In the genomic region with DNA sequence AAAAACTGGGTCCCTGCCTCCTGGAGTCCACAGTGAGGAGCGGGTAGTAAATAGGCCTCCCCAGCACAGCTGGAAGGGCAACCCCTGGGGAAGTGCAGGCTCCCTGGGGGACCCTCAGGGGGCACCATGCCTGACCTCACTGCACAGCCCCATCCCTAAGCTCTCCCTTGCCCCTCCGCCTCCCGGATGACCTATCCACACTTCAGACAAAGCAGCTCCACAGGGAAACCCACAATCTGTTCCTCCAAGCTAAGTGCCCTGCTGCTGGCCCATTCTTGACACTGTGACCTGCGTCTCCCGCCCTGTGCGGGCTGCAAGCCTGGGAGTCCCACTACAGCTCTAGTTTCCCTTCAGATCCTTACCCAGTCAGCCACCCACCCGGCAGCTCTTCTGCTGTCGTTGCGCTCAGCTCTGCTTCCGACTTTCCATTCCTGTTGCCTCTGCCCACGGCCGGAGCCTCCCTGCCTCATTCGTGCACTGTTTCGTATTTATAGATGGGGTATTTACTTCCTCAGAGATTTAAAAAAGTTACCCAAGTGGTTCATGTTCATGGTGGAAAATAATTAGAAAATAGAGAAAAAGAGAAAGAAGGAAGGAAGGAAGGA, we compare ENCODE assay signal across 16 cellular contexts.
"Had no signal": no experiment of that assay in that cellular context is flagged by ENCODE, and none has a peak within 500 bp of the region (broad histone marks: within the 10 kb centered on the region; RNA-seq: fewer than 3 reads in every experiment).

No MANE protein-coding gene starts in this region.

- H3K4me2 ChIP-seq: hepatocyte had no signal

- H3K27ac ChIP-seq: hepatocyte, left lung, pancreas, sigmoid colon, WERI-Rb-1 had no signal

- H2AFZ ChIP-seq: hepatocyte had no signal

- H3K4me1 Mint-ChIP-seq: activated naive CD4-positive, alpha-beta T cell treated with anti-CD3 and anti-CD28 coated beads, Interleukin-2, amount 50 U/mL, for 24 hours; stimulated activated memory B cell treated with anti-CD40 and anti-IgM and Interleukin-4, amounts not matched to agents 10 μg/mL and 1 μg/mL and 100 μg/mL, for 72 hours had no signal

- H3K4me1 ChIP-seq: left lung had no signal

- H3K36me3 Mint-ChIP-seq: activated naive CD4-positive, alpha-beta T cell treated with anti-CD3 and anti-CD28 coated beads, Interleukin-2, amount 50 U/mL, for 24 hours; stimulated activated memory B cell treated with anti-CD40 and anti-IgM and Interleukin-4, amounts not matched to agents 10 μg/mL and 1 μg/mL and 100 μg/mL, for 72 hours had no signal

- H3K4me3 Mint-ChIP-seq: activated naive CD4-positive, alpha-beta T cell treated with anti-CD3 and anti-CD28 coated beads, Interleukin-2, amount 50 U/mL, for 24 hours; effector memory CD8-positive, alpha-beta T cell; stimulated activated memory B cell treated with anti-CD40 and anti-IgM and Interleukin-4, amounts not matched to agents 10 μg/mL and 1 μg/mL and 100 μg/mL, for 72 hours had no signal

- H3K4me3 ChIP-seq: hepatocyte, left lung, pancreas, sigmoid colon had no signal

- H3K27ac Mint-ChIP-seq: activated naive CD4-positive, alpha-beta T cell treated with anti-CD3 and anti-CD28 coated beads, Interleukin-2, amount 50 U/mL, for 24 hours; effector memory CD8-positive, alpha-beta T cell; stimulated activated memory B cell treated with anti-CD40 and anti-IgM and Interleukin-4, amounts not matched to agents 10 μg/mL and 1 μg/mL and 100 μg/mL, for 72 hours had no signal

- DNase-seq: activated CD4-positive, alpha-beta T cell treated with anti-CD3 and anti-CD28 coated beads, Interleukin-2, amount 50 U/mL, for 4 hours; activated gamma-delta T cell; dermis blood vessel endothelial cell; effector memory CD8-positive, alpha-beta T cell; foreskin fibroblast; left lung; mammary epithelial cell; pancreas; sigmoid colon; stimulated activated CD4-positive, alpha-beta T cell treated with anti-CD3 and anti-CD28 coated beads, Interleukin-4, amount 100 ng/mL, for 24 hours; SW 1271; T-helper 2 cell; WERI-Rb-1 had no signal

- H3K9me3 ChIP-seq: left lung, pancreas, sigmoid colon had no signal

- H3K36me3 ChIP-seq: left lung, pancreas, sigmoid colon had no signal

- H3K9me3 Mint-ChIP-seq: activated naive CD4-positive, alpha-beta T cell treated with anti-CD3 and anti-CD28 coated beads, Interleukin-2, amount 50 U/mL, for 24 hours; effector memory CD8-positive, alpha-beta T cell; stimulated activated memory B cell treated with anti-CD40 and anti-IgM and Interleukin-4, amounts not matched to agents 10 μg/mL and 1 μg/mL and 100 μg/mL, for 72 hours had no signal

- ATAC-seq: effector memory CD8-positive, alpha-beta T cell; left lung; pancreas; stimulated activated memory B cell treated with anti-CD40 and anti-IgM and Interleukin-4, amounts not matched to agents 10 μg/mL and 1 μg/mL and 100 μg/mL, for 72 hours had no signal

- H3K79me2 ChIP-seq: hepatocyte had no signal

- H3K27me3 ChIP-seq: hepatocyte, left lung, pancreas, sigmoid colon had no signal
